ENCODE assay signal across 1 cellular context in genomic region chr6:64949257-64949656, GRCh38.
TF ChIP-seq lines count a peak whose summit lies in the region.

No MANE protein-coding gene starts in this region.

TF ChIP-seq in H1, 55 proteins besides CTCF, POLR2A, EP300 and RAD21 (continued from another document):
- no peak for TF ChIP-seq CHD7 (IDR thresholded peaks at IDR 0.05; ENCODE audit: insufficient replicate concordance, low read length)
